ENCODE assay signal across 8 cellular contexts in the genomic region with DNA sequence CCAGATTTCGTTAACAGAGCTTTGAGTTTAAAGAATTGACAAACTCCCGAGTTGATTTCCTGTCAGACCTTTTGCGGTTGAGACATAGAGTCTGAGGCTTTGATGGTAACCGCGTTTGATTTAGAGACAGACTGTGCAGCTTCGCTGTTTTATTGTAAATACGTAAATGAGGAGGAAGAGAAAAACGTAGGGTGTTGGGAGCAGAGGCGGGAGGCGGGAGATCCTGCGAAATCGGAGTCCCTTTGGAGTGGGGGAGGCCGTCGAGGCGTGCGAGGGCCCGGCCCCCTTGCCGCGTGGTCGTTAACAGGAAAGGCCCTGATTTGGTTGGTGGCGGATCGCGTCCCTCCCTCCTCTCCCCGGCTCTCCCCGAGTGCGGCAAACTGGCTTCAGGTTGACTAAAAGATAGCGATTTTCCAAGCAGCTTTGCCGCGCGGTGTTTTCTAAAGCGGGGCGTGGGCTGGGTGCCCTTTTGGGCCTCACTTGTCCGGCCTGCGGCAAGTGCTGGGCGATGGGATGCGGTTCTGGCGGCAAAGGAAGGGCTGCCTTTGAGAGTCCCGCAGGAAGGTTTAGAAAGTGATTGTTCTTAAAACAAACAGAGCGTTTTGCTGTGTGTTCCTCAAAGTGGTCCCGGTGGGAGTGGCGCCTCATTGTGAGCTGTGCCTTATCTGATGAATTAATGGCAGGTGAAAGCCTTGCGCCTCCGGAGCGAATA. TPM values are rescaled to one million over a fixed set of nuclear protein-coding genes. Genes with fewer than 3 reads are reported as not detected.
DNase-seq lines count a peak whose midpoint lies in the region; ATAC-seq and TF ChIP-seq lines count a peak whose summit lies in the region.

No MANE protein-coding gene starts in this region.

- H3K4me3 Mint-ChIP-seq in stimulated activated naive CD8-positive, alpha-beta T cell treated with anti-CD3 and anti-CD28 coated beads, Interleukin-15, amount 100 ng/mL, for 72 hours = peak overlapping the region; percentile 80 to 85

- no peaks in the 10 kb centered on the region for H3K27me3 Mint-ChIP-seq in stimulated activated naive CD8-positive, alpha-beta T cell treated with anti-CD3 and anti-CD28 coated beads, Interleukin-15, amount 100 ng/mL, for 72 hours

- H3K9me3 Mint-ChIP-seq in stimulated activated naive CD8-positive, alpha-beta T cell treated with anti-CD3 and anti-CD28 coated beads, Interleukin-15, amount 100 ng/mL, for 72 hours = no peaks in the 10 kb centered on the region

- no peak for TF ChIP-seq CTCF in epithelial cell of esophagus (IDR thresholded peaks at IDR 0.05; ENCODE audit: insufficient read depth, low read depth, low read length, missing control alignments)

- DNase-seq in EH (ENCODE audit: low read depth) = peak; percentile 50
- DNase-seq in NCI-H2171 treated with DMSO at 0.1 percent for 48 hours (lab: John Stamatoyannopoulos, UW) = peak; percentile 43
- peak; percentile 30 for DNase-seq in activated CD8-positive, alpha-beta memory T cell treated with anti-CD3 and anti-CD28 coated beads, Interleukin-2, amount 50 U/mL, for 1 hour (ENCODE audit: extremely low read depth)
- DNase-seq in epithelial cell of esophagus (ENCODE audit: low read depth) = peak; percentile 42
- peak; percentile 18 for DNase-seq in myocyte (ENCODE audit: low read depth)
- DNase-seq in stimulated activated naive CD8-positive, alpha-beta T cell treated with anti-CD3 and anti-CD28 coated beads, Interleukin-15, amount 100 ng/mL, for 72 hours = peak; percentile 38 to 50
- DNase-seq in GM19238 (ENCODE audit: insufficient read length, low spot score) = no peak
- DNase-seq in SKM-1 treated with dmso at 0.1 percent for 144 hours (lab: John Stamatoyannopoulos, UW; ENCODE audit: unreplicated experiment) = no peak

- H3K4me3 ChIP-seq in epithelial cell of esophagus (ENCODE audit: low read length) = peak overlapping the region; percentile 72

- H3K4me1 Mint-ChIP-seq in stimulated activated naive CD8-positive, alpha-beta T cell treated with anti-CD3 and anti-CD28 coated beads, Interleukin-15, amount 100 ng/mL, for 72 hours = peaks cover 38% of the 10 kb centered on the region

- peak; percentile 59 for ATAC-seq in stimulated activated naive CD8-positive, alpha-beta T cell treated with anti-CD3 and anti-CD28 coated beads, Interleukin-15, amount 100 ng/mL, for 72 hours

- peak overlapping the region; percentile 14 to 87 for H3K27ac Mint-ChIP-seq in stimulated activated naive CD8-positive, alpha-beta T cell treated with anti-CD3 and anti-CD28 coated beads, Interleukin-15, amount 100 ng/mL, for 72 hours

RNA-seq across cellular contexts. Expression of gene SCML1, which starts 0.9 kb away (rescaled TPM):
- 7.2 and 11.2 TPM in 2 replicates for total RNA-seq in myocyte
- 4.2 TPM for polyA plus RNA-seq in myocyte (2012)

Comparison
In these comparisons a context has a peak if more than half of its experiments do, and no peak if none do; other contexts are left out.
1. DNase-seq: peak in EH (single experiment), NCI-H2171 treated with DMSO at 0.1 percent for 48 hours (single experiment), activated CD8-positive, alpha-beta memory T cell treated with anti-CD3 and anti-CD28 coated beads, Interleukin-2, amount 50 U/mL, for 1 hour (single experiment), epithelial cell of esophagus (single experiment), myocyte (single experiment) and stimulated activated naive CD8-positive, alpha-beta T cell treated with anti-CD3 and anti-CD28 coated beads, Interleukin-15, amount 100 ng/mL, for 72 hours (2 of 2); none in GM19238 (single experiment) and SKM-1 treated with dmso at 0.1 percent for 144 hours (single experiment).